Comparison of ENCODE assay signal across 25 cellular contexts in the genomic region with DNA sequence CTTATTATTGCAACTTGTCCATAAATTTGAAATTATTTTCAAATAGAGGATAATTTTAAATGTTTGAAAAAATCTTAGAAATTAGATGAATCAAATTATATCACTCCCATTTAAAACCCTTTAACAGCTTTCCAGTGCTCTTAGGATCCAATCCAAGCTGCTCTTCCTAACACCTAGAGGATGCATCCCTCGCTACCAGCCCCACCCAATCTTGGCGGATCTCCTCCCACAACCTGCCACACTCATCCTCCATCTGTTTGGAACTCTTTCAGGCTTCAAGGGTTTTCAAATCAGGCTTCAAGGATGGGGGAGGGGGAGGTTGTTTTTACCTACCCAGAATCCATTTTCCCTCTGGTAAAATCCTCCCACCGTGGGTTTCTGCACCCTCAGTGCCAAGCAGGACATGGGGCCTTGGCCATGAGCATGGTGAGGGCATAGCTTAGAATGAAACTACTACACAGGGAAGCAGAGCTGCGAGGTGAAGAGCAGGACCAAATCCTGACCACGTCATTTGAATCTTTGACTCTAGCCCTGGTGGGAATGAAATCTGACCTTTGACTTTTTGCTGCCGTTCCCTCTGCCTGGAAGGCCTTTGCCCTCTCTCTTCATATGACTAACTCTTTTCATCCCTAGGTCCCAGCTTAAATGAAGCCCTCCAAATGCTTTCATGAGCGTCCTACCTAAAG.
DNase-seq lines count a peak whose midpoint lies in the region; ATAC-seq, FAIRE-seq and TF ChIP-seq lines count a peak whose summit lies in the region.
"Had no signal": no experiment of that assay in that cellular context is flagged by ENCODE, and none has a peak within 500 bp of the region (broad histone marks: within the 10 kb centered on the region; RNA-seq: fewer than 3 reads in every experiment).

No MANE protein-coding gene starts in this region.

- WGBS in K562 (ENCODE audit: insufficient coverage, low coverage, missing lambda C conversion rate): 11% methylated on average over 7 of the region's 7 CpGs
- 47% methylated on average over 6 of the region's 7 CpGs for WGBS in right lobe of liver (ENCODE audit: insufficient coverage, low coverage, low lambda C conversion rate, missing lambda C conversion rate)

- no peak overlapping the region for H2AFZ ChIP-seq in K562 (ENCODE audit: low read depth, low read length)

- H3K9ac ChIP-seq in K562 (ENCODE audit: insufficient read depth in 1 of 2, low read depth in 2 of 2, low read length in 2 of 2): no peak overlapping the region
- H3K9ac ChIP-seq: KMS-11 had no signal

- no peak overlapping the region for H3K4me3 Mint-ChIP-seq in activated CD8-positive, alpha-beta T cell treated with anti-CD3 and anti-CD28 coated beads for 36 hours
- H3K4me3 Mint-ChIP-seq: activated naive CD4-positive, alpha-beta T cell treated with anti-CD3 and anti-CD28 coated beads, Interleukin-2, amount 10 ng/mL, durations not matched to agents 7 days and 5 days; activated T-helper 1 cell treated with anti-CD3 and anti-CD28 coated beads, Interleukin-12 subunit alpha, Interleukin-12 subunit beta, Interleukin-2, Interleukin-4 antibody, amounts not matched to agents 30 ng/mL and 10 ng/mL and 1 ng/mL, durations not matched to agents 14 hours and 24 hours and 36 hours; naive B cell; stimulated activated effector memory CD8-positive, alpha-beta T cell treated with anti-CD3 and anti-CD28 coated beads, Interleukin-12 subunit alpha, Interleukin-12 subunit beta, amount 100 ng/mL, for 72 hours had no signal

- no peak overlapping the region for H3K27ac Mint-ChIP-seq in activated CD8-positive, alpha-beta T cell treated with anti-CD3 and anti-CD28 coated beads for 36 hours
- H3K27ac Mint-ChIP-seq: activated naive CD4-positive, alpha-beta T cell treated with anti-CD3 and anti-CD28 coated beads, Interleukin-2, amount 10 ng/mL, durations not matched to agents 7 days and 5 days; activated T-helper 1 cell treated with anti-CD3 and anti-CD28 coated beads, Interleukin-12 subunit alpha, Interleukin-12 subunit beta, Interleukin-2, Interleukin-4 antibody, amounts not matched to agents 30 ng/mL and 10 ng/mL and 1 ng/mL, durations not matched to agents 14 hours and 24 hours and 36 hours; naive B cell; stimulated activated effector memory CD8-positive, alpha-beta T cell treated with anti-CD3 and anti-CD28 coated beads, Interleukin-12 subunit alpha, Interleukin-12 subunit beta, amount 100 ng/mL, for 72 hours had no signal

- no peaks in the 10 kb centered on the region for H3K9me1 ChIP-seq in K562 (ENCODE audit: control insufficient read depth, insufficient read depth, low read length)

- H3K4me1 Mint-ChIP-seq in activated CD8-positive, alpha-beta T cell treated with anti-CD3 and anti-CD28 coated beads for 36 hours (ENCODE audit: low read depth): no peaks in the 10 kb centered on the region
- H3K4me1 Mint-ChIP-seq: activated naive CD4-positive, alpha-beta T cell treated with anti-CD3 and anti-CD28 coated beads, Interleukin-2, amount 10 ng/mL, durations not matched to agents 7 days and 5 days; naive B cell; stimulated activated effector memory CD8-positive, alpha-beta T cell treated with anti-CD3 and anti-CD28 coated beads, Interleukin-12 subunit alpha, Interleukin-12 subunit beta, amount 100 ng/mL, for 72 hours had no signal

- H3K4me1 ChIP-seq in K562 (replicated peaks in 1 of 2; ENCODE audit: control insufficient read depth in 2 of 2, insufficient read depth in 2 of 2, low read length in 2 of 2): peaks cover 0 to 3% of the 10 kb centered on the region in 2 experiments; a peak in 1 of 5 replicates
- peaks cover 0 to 11% (median 0%) of the 10 kb centered on the region in 4 donors for H3K4me1 ChIP-seq in right lobe of liver
- H3K4me1 ChIP-seq: BE2C had no signal

- H3K36me3 ChIP-seq in K562 (ENCODE audit: control insufficient read depth, insufficient read depth, low read length): no peaks in the 10 kb centered on the region
- H3K36me3 ChIP-seq in right lobe of liver: no peaks in the 10 kb centered on the region
- H3K36me3 ChIP-seq: BE2C, WERI-Rb-1 had no signal

- ATAC-seq in K562 (no peak), right lobe of liver (peak; percentile 86 to 93 (median 92)), HG03354 (IDR thresholded peaks at IDR 0.05; ENCODE audit: poor library complexity, severe bottlenecking, unreplicated experiment) (no peak)
- ATAC-seq in activated CD8-positive, alpha-beta T cell treated with anti-CD3 and anti-CD28 coated beads for 36 hours: no peak
- ATAC-seq: GM12878; stimulated activated effector memory CD8-positive, alpha-beta T cell treated with anti-CD3 and anti-CD28 coated beads, Interleukin-12 subunit alpha, Interleukin-12 subunit beta, amount 100 ng/mL, for 72 hours had no signal

- no peaks in the 10 kb centered on the region for H4K20me1 ChIP-seq in K562 (replicated peaks; ENCODE audit: control insufficient read depth, insufficient read depth, low read length)

- no TSS peak for BruUV-seq in K562 (replicated peaks; lab: Mats Ljungman, UMichigan)

- no peak for TF ChIP-seq RAD21 in K562 (CRISPR knock-in tag; conservative IDR thresholded peaks at IDR 0.05 in 1 of 2, IDR thresholded peaks at IDR 0.05 in 1 of 2)

- TF ChIP-seq EP300 in K562 (IDR thresholded peaks at IDR 0.05; ENCODE audit: low read length): no peak

- H3K27me3 ChIP-seq in K562 (ENCODE audit: control insufficient read depth in 2 of 2, insufficient read depth in 2 of 2, low read length in 2 of 2): no peaks in the 10 kb centered on the region
- H3K27me3 ChIP-seq in right lobe of liver: no peaks in the 10 kb centered on the region
- H3K27me3 ChIP-seq: BE2C had no signal

- peaks cover 2% of the 10 kb centered on the region for H3K27me3 Mint-ChIP-seq in activated CD8-positive, alpha-beta T cell treated with anti-CD3 and anti-CD28 coated beads for 36 hours
- H3K27me3 Mint-ChIP-seq: activated naive CD4-positive, alpha-beta T cell treated with anti-CD3 and anti-CD28 coated beads, Interleukin-2, amount 10 ng/mL, durations not matched to agents 7 days and 5 days had no signal

- in situ Hi-C loops in K562 (cut with MboI): no loop called here

- no peak for FAIRE-seq in K562 (lab: Jason Lieb, UNC)
- FAIRE-seq: GM12878 had no signal

- TF ChIP-seq POLR2A in K562 (conservative IDR thresholded peaks at IDR 0.05) (no peak), right lobe of liver (IDR thresholded peaks at IDR 0.05) (peak; percentile 88)

- peak; percentile 46 for DNase-seq in NCI-H82 (lab: John Stamatoyannopoulos, UW)
- no peak for DNase-seq in NCI-H82 treated with DMSO at 0.1 percent for 48 hours (lab: John Stamatoyannopoulos, UW; ENCODE audit: unreplicated experiment)
- DNase-seq in K562 (ENCODE audit: extremely low read depth in 1 of 4, low spot score in 3 of 4): no peak
- peak in 2 of 3 donors; percentile 33 to 57 for DNase-seq in right lobe of liver
- no peak for DNase-seq in RPMI8226
- DNase-seq in Ammon's horn (ENCODE audit: low spot score): no peak
- no peak for DNase-seq in activated CD8-positive, alpha-beta T cell treated with anti-CD3 and anti-CD28 coated beads for 36 hours
- DNase-seq: activated naive CD4-positive, alpha-beta T cell treated with anti-CD3 and anti-CD28 coated beads, Interleukin-2, amount 10 ng/mL, durations not matched to agents 7 days and 5 days; amniotic stem cell; BE2C; cortex of kidney; DND-41; kidney glomerular epithelial cell; naive B cell; NCI-H2227 treated with DMSO at 0.1 percent for 48 hours; NCI-H774; stimulated activated CD4-positive, alpha-beta T cell treated with anti-CD3 and anti-CD28 coated beads, Interleukin-2, amount 100 ng/mL, for 48 hours; substantia nigra; T-helper 9 cell; WERI-Rb-1 had no signal

- intact Hi-C loops in K562 (cut with micrococcal nuclease): no loop called here
- intact Hi-C loops in right lobe of liver (cut with DNase I): no loop called here
- intact Hi-C loops in activated CD8-positive, alpha-beta T cell treated with anti-CD3 and anti-CD28 coated beads for 36 hours (cut with micrococcal nuclease): no loop called here

- H3K79me2 ChIP-seq in K562 (ENCODE audit: control insufficient read depth, insufficient read depth, low read length): no peaks in the 10 kb centered on the region

- TF ChIP-seq CTCF in K562 (IDR thresholded peaks at IDR 0.05 in 2 of 3, conservative IDR thresholded peaks at IDR 0.05 in 1 of 3; ENCODE audit: insufficient read depth in 2 of 3, low read depth in 1 of 3, low read length in 3 of 3) (no peak), right lobe of liver (IDR thresholded peaks at IDR 0.05) (no peak)
- no peak for TF ChIP-seq CTCF in activated CD8-positive, alpha-beta T cell treated with anti-CD3 and anti-CD28 coated beads for 36 hours (IDR thresholded peaks at IDR 0.05)

- H3K4me3 ChIP-seq in K562 (no peak overlapping the region), right lobe of liver (peak overlapping the region in 1 of 3 donors; percentile 37)
- H3K4me3 ChIP-seq: GM12878 had no signal

- H3K36me3 Mint-ChIP-seq in activated CD8-positive, alpha-beta T cell treated with anti-CD3 and anti-CD28 coated beads for 36 hours (ENCODE audit: low read depth): no peaks in the 10 kb centered on the region
- H3K36me3 Mint-ChIP-seq: activated naive CD4-positive, alpha-beta T cell treated with anti-CD3 and anti-CD28 coated beads, Interleukin-2, amount 10 ng/mL, durations not matched to agents 7 days and 5 days; stimulated activated effector memory CD8-positive, alpha-beta T cell treated with anti-CD3 and anti-CD28 coated beads, Interleukin-12 subunit alpha, Interleukin-12 subunit beta, amount 100 ng/mL, for 72 hours had no signal

- H3K27ac ChIP-seq in K562 (ENCODE audit: extremely low read depth, low read depth, low read length) (no peak overlapping the region), right lobe of liver (peak overlapping the region; percentile 37 to 80 (median 71))
- H3K27ac ChIP-seq: KMS-11, WERI-Rb-1 had no signal

- H3K9me3 Mint-ChIP-seq in activated CD8-positive, alpha-beta T cell treated with anti-CD3 and anti-CD28 coated beads for 36 hours: no peaks in the 10 kb centered on the region
- H3K9me3 Mint-ChIP-seq: activated naive CD4-positive, alpha-beta T cell treated with anti-CD3 and anti-CD28 coated beads, Interleukin-2, amount 10 ng/mL, durations not matched to agents 7 days and 5 days; activated T-helper 1 cell treated with anti-CD3 and anti-CD28 coated beads, Interleukin-12 subunit alpha, Interleukin-12 subunit beta, Interleukin-2, Interleukin-4 antibody, amounts not matched to agents 30 ng/mL and 10 ng/mL and 1 ng/mL, durations not matched to agents 14 hours and 24 hours and 36 hours; stimulated activated effector memory CD8-positive, alpha-beta T cell treated with anti-CD3 and anti-CD28 coated beads, Interleukin-12 subunit alpha, Interleukin-12 subunit beta, amount 100 ng/mL, for 72 hours had no signal

- CTCF ChIA-PET in K562 (lab: Yijun Ruan, JAX; ENCODE audit: low intra/inter-chr PET ratio): no interaction called here
- CTCF ChIA-PET in activated CD8-positive, alpha-beta T cell treated with anti-CD3 and anti-CD28 coated beads for 36 hours (lab: Charles Lee): no interaction called here

- H3K9me3 ChIP-seq in K562 (replicated peaks; ENCODE audit: control insufficient read depth, insufficient read depth, low read depth, low read length) (no peaks in the 10 kb centered on the region), right lobe of liver (no peaks in the 10 kb centered on the region)
- H3K9me3 ChIP-seq: BE2C had no signal

- POLR2A ChIA-PET in K562 (lab: Yijun Ruan, JAX): no interaction called here
- POLR2A ChIA-PET in activated CD8-positive, alpha-beta T cell treated with anti-CD3 and anti-CD28 coated beads for 36 hours (lab: Charles Lee): no interaction called here

- H3K4me2 ChIP-seq in K562 (ENCODE audit: insufficient read depth, low read length): no peak overlapping the region
- H3K4me2 ChIP-seq: KMS-11 had no signal

Comparison
In these comparisons a context has a peak if more than half of its experiments do, and no peak if none do; other contexts are left out.
1. DNase-seq: peak in NCI-H82 (single experiment) and right lobe of liver (2 of 3); none in NCI-H82 treated with DMSO at 0.1 percent for 48 hours (single experiment), K562 (0 of 4), RPMI8226 (single experiment), Ammon's horn (single experiment) and activated CD8-positive, alpha-beta T cell treated with anti-CD3 and anti-CD28 coated beads for 36 hours (single experiment).
2. ATAC-seq: peak in right lobe of liver (4 of 4); none in K562 (single experiment), HG03354 (single experiment) and activated CD8-positive, alpha-beta T cell treated with anti-CD3 and anti-CD28 coated beads for 36 hours (single experiment).